ENCODE assay signal across 22 cellular contexts in the genomic region with DNA sequence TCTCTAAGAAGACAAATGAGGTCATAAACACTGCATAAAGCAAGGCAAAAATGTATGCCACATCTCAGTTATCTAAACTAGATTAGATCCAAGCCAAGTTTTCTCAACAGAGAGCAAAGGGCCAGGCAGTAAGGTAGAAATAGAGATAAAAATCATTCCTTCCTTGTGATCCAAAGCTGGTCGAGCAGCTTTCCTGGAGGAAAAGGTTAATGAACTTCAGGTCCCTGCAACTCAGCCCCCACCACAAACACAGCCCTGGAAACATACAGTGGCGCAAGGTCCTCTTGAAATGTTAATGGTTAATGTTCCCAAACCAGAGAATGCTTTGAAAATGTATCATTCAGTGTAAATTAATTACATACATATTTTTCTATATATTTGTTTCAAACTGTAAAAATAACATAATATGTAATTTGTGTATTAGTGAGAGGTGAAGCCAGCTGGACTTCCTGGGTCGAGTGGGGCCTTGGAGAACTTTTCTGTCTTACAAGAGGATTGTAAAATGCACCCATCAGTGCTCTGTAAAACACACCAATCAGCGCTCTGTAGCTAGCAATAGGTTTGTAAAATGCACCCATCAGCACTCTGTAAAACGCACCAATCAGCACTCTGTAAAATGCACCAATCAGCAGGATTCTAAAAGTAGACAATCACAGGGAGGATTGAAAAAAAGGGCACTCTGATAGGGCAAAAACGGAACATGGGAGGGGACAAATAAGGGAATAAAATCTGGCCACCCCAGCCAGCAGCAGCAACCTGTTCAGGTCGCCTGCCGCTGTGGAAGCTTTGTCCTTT. TPM values are rescaled to one million over a fixed set of nuclear protein-coding genes. Genes with fewer than 3 reads are reported as not detected.
"Had no signal": no experiment of that assay in that cellular context is flagged by ENCODE, and none has a peak within 500 bp of the region (broad histone marks: within the 10 kb centered on the region; RNA-seq: fewer than 3 reads in every experiment).

No MANE protein-coding gene starts in this region.

- H3K9me3 Mint-ChIP-seq: activated CD4-positive, alpha-beta T cell treated with anti-CD3 and anti-CD28 coated beads, Interleukin-2, amount 10 ng/mL, durations not matched to agents 7 days and 5 days; activated naive CD4-positive, alpha-beta T cell treated with anti-CD3 and anti-CD28 coated beads, Interleukin-2, amount 50 U/mL, for 72 hours; activated T-cell treated with anti-CD3 and anti-CD28 coated beads, Interleukin-2, amount 50 U/mL, for 72 hours; brain; naive thymus-derived CD8-positive, alpha-beta T cell had no signal

- H3K4me3 ChIP-seq: heart left ventricle, pancreas, suprapubic skin, upper lobe of right lung had no signal

- H3K27me3 ChIP-seq: heart left ventricle, pancreas, suprapubic skin, upper lobe of right lung had no signal

- ATAC-seq: naive thymus-derived CD8-positive, alpha-beta T cell; stimulated activated naive CD8-positive, alpha-beta T cell treated with anti-CD3 and anti-CD28 coated beads, Interleukin-15, Interleukin-2, amounts not matched to agents 100 U/mL and 50 U/mL, for 24 hours; upper lobe of right lung had no signal

- H3K27ac ChIP-seq: epithelial cell of prostate, pancreas, suprapubic skin had no signal

- H3K27me3 Mint-ChIP-seq: activated CD4-positive, alpha-beta T cell treated with anti-CD3 and anti-CD28 coated beads, Interleukin-2, amount 10 ng/mL, durations not matched to agents 7 days and 5 days; brain; naive thymus-derived CD8-positive, alpha-beta T cell had no signal

- H3K27ac Mint-ChIP-seq: activated CD4-positive, alpha-beta T cell treated with anti-CD3 and anti-CD28 coated beads, Interleukin-2, amount 10 ng/mL, durations not matched to agents 7 days and 5 days; activated naive CD4-positive, alpha-beta T cell treated with anti-CD3 and anti-CD28 coated beads, Interleukin-2, amount 50 U/mL, for 72 hours; activated T-cell treated with anti-CD3 and anti-CD28 coated beads, Interleukin-2, amount 50 U/mL, for 72 hours had no signal

- H3K36me3 ChIP-seq: pancreas, suprapubic skin had no signal

- DNase-seq: activated CD4-positive, alpha-beta T cell treated with anti-CD3 and anti-CD28 coated beads, Interleukin-2, amount 10 ng/mL, durations not matched to agents 7 days and 5 days; activated CD8-positive, alpha-beta memory T cell treated with anti-CD3 and anti-CD28 coated beads, Interleukin-2, amount 50 U/mL, for 48 hours; activated gamma-delta T cell; activated T-cell treated with anti-CD3 and anti-CD28 coated beads, Interleukin-2, amount 50 U/mL, for 72 hours; amygdala; central memory CD4-positive, alpha-beta T cell; cortex of kidney; effector CD4-positive, alpha-beta T cell; heart left ventricle; left cardiac atrium; naive thymus-derived CD8-positive, alpha-beta T cell; pancreas; stimulated activated CD4-positive, alpha-beta T cell treated with anti-CD3 and anti-CD28 coated beads, Interleukin-4, amount 100 ng/mL, for 24 hours; stimulated activated naive CD8-positive, alpha-beta T cell treated with anti-CD3 and anti-CD28 coated beads, Interleukin-15, Interleukin-2, amounts not matched to agents 100 U/mL and 50 U/mL, for 24 hours; SW 1271; upper lobe of right lung had no signal

- H3K4me3 Mint-ChIP-seq: activated CD4-positive, alpha-beta T cell treated with anti-CD3 and anti-CD28 coated beads, Interleukin-2, amount 10 ng/mL, durations not matched to agents 7 days and 5 days; activated T-cell treated with anti-CD3 and anti-CD28 coated beads, Interleukin-2, amount 50 U/mL, for 72 hours; brain; naive thymus-derived CD8-positive, alpha-beta T cell had no signal

- H3K9me3 ChIP-seq: heart left ventricle, pancreas, suprapubic skin, upper lobe of right lung had no signal

- FAIRE-seq: frontal cortex, pancreas had no signal

RNA-seq across cellular contexts. Expression of a gene that starts 39.1 kb away (rescaled TPM):
- total RNA-seq: activated CD4-positive, alpha-beta T cell treated with anti-CD3 and anti-CD28 coated beads, Interleukin-2, amount 10 ng/mL, durations not matched to agents 7 days and 5 days; activated T-cell treated with anti-CD3 and anti-CD28 coated beads, Interleukin-2, amount 50 U/mL, for 72 hours; naive thymus-derived CD8-positive, alpha-beta T cell; suprapubic skin; T-helper 2 cell treated with Interferon-gamma antibody and Interleukin-4, amounts not matched to agents 100 ng/mL and 5 ng/mL, for 36 hours had no signal
- polyA plus RNA-seq: naive thymus-derived CD8-positive, alpha-beta T cell had no signal
